13 cellular contexts compared by ENCODE assay signal in genomic region chr1:87030740-87031400, GRCh38.
A peak's percentile ranks its signal among the peaks of the same experiment; 100 is the strongest.
DNase-seq lines count a peak whose midpoint lies in the region; ATAC-seq and TF ChIP-seq lines count a peak whose summit lies in the region.
"Had no signal": no experiment of that assay in that cellular context is flagged by ENCODE, and none has a peak within 500 bp of the region (broad histone marks: within the 10 kb centered on the region; RNA-seq: fewer than 3 reads in every experiment).

No MANE protein-coding gene starts in this region.

- no peak overlapping the region for H2BK120ac ChIP-seq in trophoblast cell (ENCODE audit: insufficient read depth, low read length, poor library complexity)

- H4K8ac ChIP-seq in trophoblast cell (ENCODE audit: low read depth, low read length), result no peak overlapping the region

- CTCF ChIA-PET in CD8-positive, alpha-beta T cell (lab: Charles Lee), result no interaction called here

- H3K27me3 ChIP-seq in trophoblast cell (ENCODE audit: insufficient read depth, low read length), result no peaks in the 10 kb centered on the region
- H3K27me3 ChIP-seq in tibial nerve, result no peaks in the 10 kb centered on the region
- H3K27me3 ChIP-seq in CD8-positive, alpha-beta T cell (ENCODE audit: insufficient read depth, low read length), result no peaks in the 10 kb centered on the region

- H3K36me3 Mint-ChIP-seq in CD8-positive, alpha-beta T cell, result no peaks in the 10 kb centered on the region

- no peak overlapping the region for H3K4me3 Mint-ChIP-seq in CD8-positive, alpha-beta T cell
- H3K4me3 Mint-ChIP-seq: CD8-positive, alpha-beta memory T cell; effector memory CD8-positive, alpha-beta T cell had no signal

- no peak for TF ChIP-seq EP300 in tibial nerve (IDR thresholded peaks at IDR 0.05)

- no peaks in the 10 kb centered on the region for H3K79me2 ChIP-seq in trophoblast cell (ENCODE audit: control insufficient read depth, insufficient read depth, low read length, poor library complexity)

- H3K18ac ChIP-seq in trophoblast cell (ENCODE audit: low read length), result no peak overlapping the region

- TF ChIP-seq POLR2A in tibial nerve (IDR thresholded peaks at IDR 0.05), result no peak

- no peak overlapping the region for H3K27ac Mint-ChIP-seq in CD8-positive, alpha-beta T cell
- H3K27ac Mint-ChIP-seq: effector memory CD8-positive, alpha-beta T cell had no signal

- no peak for TF ChIP-seq CTCF in tibial nerve (IDR thresholded peaks at IDR 0.05)
- no peak for TF ChIP-seq CTCF in CD8-positive, alpha-beta T cell (IDR thresholded peaks at IDR 0.05)

- no peak overlapping the region for H2BK12ac ChIP-seq in trophoblast cell (ENCODE audit: low read length)

- POLR2A ChIA-PET in CD8-positive, alpha-beta T cell (lab: Charles Lee), result no interaction called here

- DNase-seq in trophoblast cell (peak; percentile 85), tibial nerve (ENCODE audit: low spot score in 2 of 2) (no peak)
- DNase-seq in activated effector memory CD4-positive, alpha-beta T cell treated with anti-CD3 and anti-CD28 coated beads, Interleukin-2, amount 50 U/mL, for 16 hours, result no peak
- DNase-seq in CD8-positive, alpha-beta T cell, result no peak
- DNase-seq: CD8-positive, alpha-beta memory T cell; effector memory CD8-positive, alpha-beta T cell; NCI-H69; stimulated activated CD4-positive, alpha-beta T cell treated with anti-CD3 and anti-CD28 coated beads, Interleukin-4, amount 100 ng/mL, for 24 hours; substantia nigra had no signal

- H3K4me2 ChIP-seq in trophoblast cell (ENCODE audit: low read length), result no peak overlapping the region

- H2BK5ac ChIP-seq in trophoblast cell (ENCODE audit: low read depth, low read length, poor library complexity), result no peak overlapping the region

- H3K4me1 ChIP-seq in trophoblast cell (ENCODE audit: control insufficient read depth in 1 of 2, insufficient read depth in 2 of 2, low read length in 2 of 2) (no peaks in the 10 kb centered on the region), tibial nerve (no peaks in the 10 kb centered on the region)
- H3K4me1 ChIP-seq in CD8-positive, alpha-beta T cell (ENCODE audit: insufficient read depth, low read length), result no peaks in the 10 kb centered on the region

- H3K14ac ChIP-seq in trophoblast cell (ENCODE audit: low read length), result no peak overlapping the region

- no peaks in the 10 kb centered on the region for H3K9me3 Mint-ChIP-seq in CD8-positive, alpha-beta T cell
- H3K9me3 Mint-ChIP-seq: effector memory CD8-positive, alpha-beta T cell had no signal

- no CpG with 5 or more reads among the region's 7 CpGs for WGBS in trophoblast cell (ENCODE audit: extremely low coverage, insufficient coverage, insufficient read length)
- 84 to 86% methylated on average over 7 of the region's 7 CpGs for WGBS in tibial nerve, 2 donors

- no peak overlapping the region for H3K23ac ChIP-seq in trophoblast cell (ENCODE audit: low read length)

- H3K36me3 ChIP-seq in trophoblast cell (ENCODE audit: control insufficient read depth in 1 of 2, insufficient read depth in 2 of 2, low read length in 2 of 2) (no peaks in the 10 kb centered on the region), tibial nerve (no peaks in the 10 kb centered on the region)
- H3K36me3 ChIP-seq in CD8-positive, alpha-beta T cell (ENCODE audit: insufficient read depth, low read length), result no peaks in the 10 kb centered on the region

- no peak overlapping the region for H2AFZ ChIP-seq in trophoblast cell (ENCODE audit: insufficient read depth, low read length, poor library complexity)

- H3K27me3 Mint-ChIP-seq in CD8-positive, alpha-beta T cell (ENCODE audit: low read depth), result no peaks in the 10 kb centered on the region
- H3K27me3 Mint-ChIP-seq: CD8-positive, alpha-beta memory T cell; effector memory CD8-positive, alpha-beta T cell had no signal

- no peak overlapping the region for H3K4ac ChIP-seq in trophoblast cell (ENCODE audit: low read depth, low read length)

- H2AK5ac ChIP-seq in trophoblast cell (ENCODE audit: low read length), result no peak overlapping the region

- H3K4me1 Mint-ChIP-seq in CD8-positive, alpha-beta T cell (ENCODE audit: low read depth), result no peaks in the 10 kb centered on the region

- intact Hi-C loops in CD8-positive, alpha-beta T cell (cut with DNase I, micrococcal nuclease), result no loop called here

- H3K4me3 ChIP-seq in trophoblast cell (ENCODE audit: low read depth, low read length) (no peak overlapping the region), tibial nerve (no peak overlapping the region)
- H3K4me3 ChIP-seq in CD8-positive, alpha-beta T cell (ENCODE audit: low read depth, low read length), result no peak overlapping the region
- H3K4me3 ChIP-seq: SK-N-MC had no signal

- H3K9me3 ChIP-seq in trophoblast cell (ENCODE audit: insufficient read depth, low read depth, low read length), result no peaks in the 10 kb centered on the region
- H3K9me3 ChIP-seq in tibial nerve, result no peaks in the 10 kb centered on the region
- H3K9me3 ChIP-seq in CD8-positive, alpha-beta T cell (ENCODE audit: low read length), result no peaks in the 10 kb centered on the region

- ATAC-seq in GM19023 (IDR thresholded peaks at IDR 0.05; ENCODE audit: unreplicated experiment) (peak; percentile 93), GM21717 (IDR thresholded peaks at IDR 0.05; ENCODE audit: unreplicated experiment) (peak; percentile 97), HG03103 (IDR thresholded peaks at IDR 0.05; ENCODE audit: low read depth, unreplicated experiment) (peak; percentile 92)
- no peak for ATAC-seq in CD8-positive, alpha-beta T cell
- ATAC-seq: effector memory CD8-positive, alpha-beta T cell had no signal

- no peak overlapping the region for H3K9ac ChIP-seq in trophoblast cell (ENCODE audit: low read length)

- H4K12ac ChIP-seq in trophoblast cell (ENCODE audit: low read depth, low read length), result no peak overlapping the region

- H3K79me1 ChIP-seq in trophoblast cell (ENCODE audit: low read length), result no peaks in the 10 kb centered on the region

- H3K27ac ChIP-seq in trophoblast cell (ENCODE audit: low read depth, low read length) (no peak overlapping the region), tibial nerve (no peak overlapping the region)
- H3K27ac ChIP-seq in CD8-positive, alpha-beta T cell (ENCODE audit: low read depth, low read length), result no peak overlapping the region
- H3K27ac ChIP-seq: SK-N-MC had no signal

- no peak overlapping the region for H4K91ac ChIP-seq in trophoblast cell (ENCODE audit: low read depth, low read length)

Comparison
In these comparisons a context has a peak if more than half of its experiments do, and no peak if none do; other contexts are left out.
1. DNase-seq: peak in trophoblast cell (2 of 2); none in tibial nerve (0 of 2), activated effector memory CD4-positive, alpha-beta T cell treated with anti-CD3 and anti-CD28 coated beads, Interleukin-2, amount 50 U/mL, for 16 hours (single experiment) and CD8-positive, alpha-beta T cell (0 of 7).